Comparison of ENCODE assay signal across 9 cellular contexts in the genomic region with DNA sequence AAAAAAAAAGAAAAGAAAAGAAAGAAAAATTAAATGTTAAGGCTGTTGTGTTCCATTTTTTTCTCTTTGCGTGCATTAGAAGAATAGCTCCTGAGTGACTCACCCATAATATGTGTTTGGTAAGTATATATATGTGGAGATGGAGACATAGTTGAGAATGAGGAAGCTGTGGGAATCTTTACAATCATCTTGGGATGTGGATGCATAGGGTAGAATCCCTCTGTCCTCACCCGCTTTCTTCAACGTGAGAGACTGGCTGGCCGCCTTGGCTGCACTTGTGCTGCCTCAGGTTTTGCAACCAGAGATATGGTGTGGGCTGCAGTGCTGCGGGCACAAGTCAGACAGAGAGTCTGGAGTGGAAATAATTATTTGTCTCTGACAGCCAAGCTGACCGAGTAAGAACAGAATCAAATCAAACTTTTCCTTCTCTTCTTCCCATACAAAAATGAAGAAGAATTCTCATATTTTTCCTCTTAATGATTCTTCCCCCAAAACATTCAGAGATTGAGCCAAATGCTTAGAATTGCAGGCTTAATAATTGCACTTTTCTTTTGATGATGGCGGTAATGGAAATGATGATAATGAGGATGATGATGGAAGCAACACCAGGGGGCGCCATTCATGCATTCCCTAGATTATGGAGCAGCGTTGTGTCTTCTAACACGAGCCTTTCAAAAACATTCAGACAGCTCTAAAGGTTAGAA. TPM values are rescaled to one million over a fixed set of nuclear protein-coding genes. Genes with fewer than 3 reads are reported as not detected.
DNase-seq lines count a peak whose midpoint lies in the region; ATAC-seq and TF ChIP-seq lines count a peak whose summit lies in the region.
"Had no signal": no experiment of that assay in that cellular context is flagged by ENCODE, and none has a peak within 500 bp of the region (broad histone marks: within the 10 kb centered on the region; RNA-seq: fewer than 3 reads in every experiment).

No MANE protein-coding gene starts in this region.

- H3K9me3 Mint-ChIP-seq in activated naive CD8-positive, alpha-beta T cell treated with anti-CD3 and anti-CD28 coated beads, Interleukin-2, amount 50 U/mL, for 24 hours, result no peaks in the 10 kb centered on the region
- H3K9me3 Mint-ChIP-seq in activated naive CD8-positive, alpha-beta T cell treated with anti-CD3 and anti-CD28 coated beads for 36 hours, result no peaks in the 10 kb centered on the region

- TF ChIP-seq CTCF in thyroid gland (IDR thresholded peaks at IDR 0.05) (peak in 1 of 6 experiments; percentile 7), prostate gland (IDR thresholded peaks at IDR 0.05) (peak in 2 of 4 experiments; percentile 24 to 37)

- DNase-seq in activated naive CD8-positive, alpha-beta T cell treated with anti-CD3 and anti-CD28 coated beads, Interleukin-2, amount 50 U/mL, for 24 hours, result peak; percentile 37
- DNase-seq in activated naive CD8-positive, alpha-beta T cell treated with anti-CD3 and anti-CD28 coated beads for 36 hours, result no peak
- peak; percentile 6 for DNase-seq in activated CD4-positive, alpha-beta T cell treated with anti-CD3 and anti-CD28 coated beads, Interleukin-2, amount 50 U/mL, for 1 hour
- DNase-seq in iPS DF 6.9 (ENCODE audit: low read depth, low spot score) (peak; percentile 2), thyroid gland (peak; percentile 2 to 10), prostate gland (ENCODE audit: low spot score) (no peak), cerebellum (ENCODE audit: low spot score) (no peak), NCI-H526 treated with DMSO at 0.1 percent for 48 hours (lab: John Stamatoyannopoulos, UW) (no peak)

- no peak overlapping the region for H3K4me3 Mint-ChIP-seq in activated naive CD8-positive, alpha-beta T cell treated with anti-CD3 and anti-CD28 coated beads, Interleukin-2, amount 50 U/mL, for 24 hours
- H3K4me3 Mint-ChIP-seq in activated naive CD8-positive, alpha-beta T cell treated with anti-CD3 and anti-CD28 coated beads for 36 hours, result no peak overlapping the region

- no peak overlapping the region for H3K27ac Mint-ChIP-seq in activated naive CD8-positive, alpha-beta T cell treated with anti-CD3 and anti-CD28 coated beads, Interleukin-2, amount 50 U/mL, for 24 hours
- no peak overlapping the region for H3K27ac Mint-ChIP-seq in activated naive CD8-positive, alpha-beta T cell treated with anti-CD3 and anti-CD28 coated beads for 36 hours

- H3K27ac ChIP-seq in iPS DF 6.9 (ENCODE audit: low read length) (no peak overlapping the region), thyroid gland (no peak overlapping the region), prostate gland (no peak overlapping the region)

- H3K9me3 ChIP-seq in iPS DF 6.9 (ENCODE audit: control insufficient read depth, insufficient read depth, low read length) (no peaks in the 10 kb centered on the region), thyroid gland (no peaks in the 10 kb centered on the region), prostate gland (no peaks in the 10 kb centered on the region)

- no peaks in the 10 kb centered on the region for H3K36me3 ChIP-seq in iPS DF 6.9 (ENCODE audit: control insufficient read depth, insufficient read depth, low read length)
- H3K36me3 ChIP-seq in thyroid gland, result no peaks in the 10 kb centered on the region
- H3K36me3 ChIP-seq in prostate gland, result no peaks in the 10 kb centered on the region

- WGBS in iPS DF 6.9 (ENCODE audit: insufficient coverage, insufficient read length), result no CpG with 5 or more reads among the region's 10 CpGs
- WGBS in thyroid gland, 2 donors, result 76 to 78% methylated on average over 10 of the region's 10 CpGs
- WGBS in prostate gland, result 82% methylated on average over 10 of the region's 10 CpGs

- H3K27me3 ChIP-seq in iPS DF 6.9 (ENCODE audit: control insufficient read depth, insufficient read depth, low read length) (no peaks in the 10 kb centered on the region), thyroid gland (no peaks in the 10 kb centered on the region), prostate gland (replicated peaks; ENCODE audit: insufficient read depth) (no peaks in the 10 kb centered on the region)

- intact Hi-C loops in thyroid gland (cut with DNase I) (no loop called here), prostate gland (cut with DNase I) (no loop called here)

- no peak overlapping the region for H3K4me3 ChIP-seq in iPS DF 6.9 (ENCODE audit: low read length)
- H3K4me3 ChIP-seq in thyroid gland (replicated peaks in 1 of 3), result no peak overlapping the region
- H3K4me3 ChIP-seq in prostate gland, result no peak overlapping the region

- H3K4me1 Mint-ChIP-seq in activated naive CD8-positive, alpha-beta T cell treated with anti-CD3 and anti-CD28 coated beads, Interleukin-2, amount 50 U/mL, for 24 hours, result no peaks in the 10 kb centered on the region
- H3K4me1 Mint-ChIP-seq in activated naive CD8-positive, alpha-beta T cell treated with anti-CD3 and anti-CD28 coated beads for 36 hours, result no peaks in the 10 kb centered on the region

- H3K27me3 Mint-ChIP-seq in activated naive CD8-positive, alpha-beta T cell treated with anti-CD3 and anti-CD28 coated beads, Interleukin-2, amount 50 U/mL, for 24 hours, result peaks cover 11% of the 10 kb centered on the region
- peaks cover 34% of the 10 kb centered on the region for H3K27me3 Mint-ChIP-seq in activated naive CD8-positive, alpha-beta T cell treated with anti-CD3 and anti-CD28 coated beads for 36 hours

- TF ChIP-seq POLR2A in thyroid gland (IDR thresholded peaks at IDR 0.05), result no peak
- no peak for TF ChIP-seq POLR2A in prostate gland (IDR thresholded peaks at IDR 0.05)

- H3K36me3 Mint-ChIP-seq in activated naive CD8-positive, alpha-beta T cell treated with anti-CD3 and anti-CD28 coated beads, Interleukin-2, amount 50 U/mL, for 24 hours (ENCODE audit: low read depth), result no peaks in the 10 kb centered on the region
- H3K36me3 Mint-ChIP-seq in activated naive CD8-positive, alpha-beta T cell treated with anti-CD3 and anti-CD28 coated beads for 36 hours, result no peaks in the 10 kb centered on the region

- H3K4me1 ChIP-seq in iPS DF 6.9 (ENCODE audit: control insufficient read depth, insufficient read depth, low read length), result no peaks in the 10 kb centered on the region
- H3K4me1 ChIP-seq in thyroid gland, result no peaks in the 10 kb centered on the region
- no peaks in the 10 kb centered on the region for H3K4me1 ChIP-seq in prostate gland (replicated peaks)

- ATAC-seq in activated naive CD8-positive, alpha-beta T cell treated with anti-CD3 and anti-CD28 coated beads, Interleukin-2, amount 50 U/mL, for 24 hours, result no peak

RNA-seq across cellular contexts. Expression of a gene that starts 48.5 kb away (rescaled TPM):
- not detected for total RNA-seq in activated naive CD8-positive, alpha-beta T cell treated with anti-CD3 and anti-CD28 coated beads for 36 hours
- total RNA-seq in thyroid gland (not detected), prostate gland (under 1 TPM in 1 of 2 donors, not detected in 1; 0.97 TPM), cerebellum (not detected)
- total RNA-seq: skeletal muscle tissue had no signal

Comparison
In these comparisons a context has a peak if more than half of its experiments do, and no peak if none do; other contexts are left out.
1. DNase-seq: peak in activated naive CD8-positive, alpha-beta T cell treated with anti-CD3 and anti-CD28 coated beads, Interleukin-2, amount 50 U/mL, for 24 hours (single experiment), activated CD4-positive, alpha-beta T cell treated with anti-CD3 and anti-CD28 coated beads, Interleukin-2, amount 50 U/mL, for 1 hour (single experiment), iPS DF 6.9 (single experiment) and thyroid gland (2 of 2); none in activated naive CD8-positive, alpha-beta T cell treated with anti-CD3 and anti-CD28 coated beads for 36 hours (single experiment), prostate gland (single experiment), cerebellum (single experiment) and NCI-H526 treated with DMSO at 0.1 percent for 48 hours (single experiment).